12 cellular contexts compared by ENCODE assay signal in the genomic region with DNA sequence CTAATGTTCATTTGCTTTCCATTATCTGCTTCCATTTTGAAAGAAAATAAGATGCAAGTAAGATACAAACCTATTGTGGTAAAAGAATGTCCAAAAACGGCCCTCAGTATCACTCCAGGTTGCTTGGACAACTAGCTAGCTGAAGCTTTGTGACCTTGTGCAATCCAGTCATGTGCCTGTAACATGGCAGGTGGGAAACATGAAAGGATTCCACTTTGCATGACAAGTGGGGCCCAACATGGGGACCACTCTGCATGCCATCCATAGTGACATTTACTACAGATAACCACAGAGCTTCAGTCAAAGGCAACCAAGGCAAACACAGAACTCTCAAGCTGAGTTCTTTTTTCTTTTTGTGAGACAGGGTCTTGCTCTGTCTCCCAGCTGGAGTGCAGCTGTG.
"Had no signal": no experiment of that assay in that cellular context is flagged by ENCODE, and none has a peak within 500 bp of the region (broad histone marks: within the 10 kb centered on the region; RNA-seq: fewer than 3 reads in every experiment).

No MANE protein-coding gene starts in this region.

- H3K27ac Mint-ChIP-seq: activated naive CD4-positive, alpha-beta T cell treated with anti-CD3 and anti-CD28 coated beads, Interleukin-2, amount 50 U/mL, for 24 hours; memory B cell had no signal

- ATAC-seq: left colon had no signal

- H3K36me3 ChIP-seq: uterus had no signal

- H3K27me3 Mint-ChIP-seq: activated naive CD4-positive, alpha-beta T cell treated with anti-CD3 and anti-CD28 coated beads, Interleukin-2, amount 50 U/mL, for 24 hours; memory B cell had no signal

- DNase-seq: activated CD4-positive, alpha-beta T cell treated with anti-CD3 and anti-CD28 coated beads, Interleukin-2, amount 50 U/mL, for 1 hour; amygdala; effector CD4-positive, alpha-beta T cell; foreskin melanocyte; head of caudate nucleus; left colon; posterior cingulate gyrus; tibial artery; uterus had no signal

- H3K9me3 ChIP-seq: tibial artery, uterus had no signal

- H3K27ac ChIP-seq: tibial artery, uterus had no signal

- H3K27me3 ChIP-seq: tibial artery, uterus had no signal

- H3K4me1 ChIP-seq: uterus had no signal

- H3K9me3 Mint-ChIP-seq: activated naive CD4-positive, alpha-beta T cell treated with anti-CD3 and anti-CD28 coated beads, Interleukin-2, amount 50 U/mL, for 24 hours had no signal

- H3K4me3 ChIP-seq: smooth muscle cell, tibial artery, uterus had no signal

- H3K4me3 Mint-ChIP-seq: memory B cell had no signal
